ENCODE assay signal across 1 cellular context in genomic region chr5:147170603-147171002, GRCh38.
A peak's percentile ranks its signal among the peaks of the same experiment; 100 is the strongest.
TF ChIP-seq lines count a peak whose summit lies in the region.

No MANE protein-coding gene starts in this region.

TF ChIP-seq in HepG2, 621 proteins besides CTCF, POLR2A, EP300 and RAD21 (continued from another document):
- TF ChIP-seq, protein P1, sequence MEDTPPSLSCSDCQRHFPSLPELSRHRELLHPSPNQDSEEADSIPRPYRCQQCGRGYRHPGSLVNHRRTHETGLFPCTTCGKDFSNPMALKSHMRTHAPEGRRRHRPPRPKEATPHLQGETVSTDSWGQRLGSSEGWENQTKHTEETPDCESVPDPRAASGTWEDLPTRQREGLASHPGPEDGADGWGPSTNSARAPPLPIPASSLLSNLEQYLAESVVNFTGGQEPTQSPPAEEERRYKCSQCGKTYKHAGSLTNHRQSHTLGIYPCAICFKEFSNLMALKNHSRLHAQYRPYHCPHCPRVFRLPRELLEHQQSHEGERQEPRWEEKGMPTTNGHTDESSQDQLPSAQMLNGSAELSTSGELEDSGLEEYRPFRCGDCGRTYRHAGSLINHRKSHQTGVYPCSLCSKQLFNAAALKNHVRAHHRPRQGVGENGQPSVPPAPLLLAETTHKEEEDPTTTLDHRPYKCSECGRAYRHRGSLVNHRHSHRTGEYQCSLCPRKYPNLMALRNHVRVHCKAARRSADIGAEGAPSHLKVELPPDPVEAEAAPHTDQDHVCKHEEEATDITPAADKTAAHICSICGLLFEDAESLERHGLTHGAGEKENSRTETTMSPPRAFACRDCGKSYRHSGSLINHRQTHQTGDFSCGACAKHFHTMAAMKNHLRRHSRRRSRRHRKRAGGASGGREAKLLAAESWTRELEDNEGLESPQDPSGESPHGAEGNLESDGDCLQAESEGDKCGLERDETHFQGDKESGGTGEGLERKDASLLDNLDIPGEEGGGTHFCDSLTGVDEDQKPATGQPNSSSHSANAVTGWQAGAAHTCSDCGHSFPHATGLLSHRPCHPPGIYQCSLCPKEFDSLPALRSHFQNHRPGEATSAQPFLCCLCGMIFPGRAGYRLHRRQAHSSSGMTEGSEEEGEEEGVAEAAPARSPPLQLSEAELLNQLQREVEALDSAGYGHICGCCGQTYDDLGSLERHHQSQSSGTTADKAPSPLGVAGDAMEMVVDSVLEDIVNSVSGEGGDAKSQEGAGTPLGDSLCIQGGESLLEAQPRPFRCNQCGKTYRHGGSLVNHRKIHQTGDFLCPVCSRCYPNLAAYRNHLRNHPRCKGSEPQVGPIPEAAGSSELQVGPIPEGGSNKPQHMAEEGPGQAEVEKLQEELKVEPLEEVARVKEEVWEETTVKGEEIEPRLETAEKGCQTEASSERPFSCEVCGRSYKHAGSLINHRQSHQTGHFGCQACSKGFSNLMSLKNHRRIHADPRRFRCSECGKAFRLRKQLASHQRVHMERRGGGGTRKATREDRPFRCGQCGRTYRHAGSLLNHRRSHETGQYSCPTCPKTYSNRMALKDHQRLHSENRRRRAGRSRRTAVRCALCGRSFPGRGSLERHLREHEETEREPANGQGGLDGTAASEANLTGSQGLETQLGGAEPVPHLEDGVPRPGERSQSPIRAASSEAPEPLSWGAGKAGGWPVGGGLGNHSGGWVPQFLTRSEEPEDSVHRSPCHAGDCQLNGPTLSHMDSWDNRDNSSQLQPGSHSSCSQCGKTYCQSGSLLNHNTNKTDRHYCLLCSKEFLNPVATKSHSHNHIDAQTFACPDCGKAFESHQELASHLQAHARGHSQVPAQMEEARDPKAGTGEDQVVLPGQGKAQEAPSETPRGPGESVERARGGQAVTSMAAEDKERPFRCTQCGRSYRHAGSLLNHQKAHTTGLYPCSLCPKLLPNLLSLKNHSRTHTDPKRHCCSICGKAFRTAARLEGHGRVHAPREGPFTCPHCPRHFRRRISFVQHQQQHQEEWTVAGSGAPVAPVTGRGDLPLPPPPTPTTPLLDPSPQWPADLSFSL (CRISPR knock-in tag; IDR thresholded peaks at IDR 0.05): 0 out of 2 replicates have a peak, but pooled peaks have one; percentile 33
- TF ChIP-seq ZNF414 (CRISPR knock-in tag; IDR thresholded peaks at IDR 0.05) (0 out of 2 replicates have a peak, but pooled peaks have one; percentile 53), CREB1 (IDR thresholded peaks at IDR 0.05) (no peak), CREB1 (CRISPR knock-in tag; IDR thresholded peaks at IDR 0.05) (peak; percentile 68), ZNF567 (CRISPR knock-in tag; IDR thresholded peaks at IDR 0.05; ENCODE audit: borderline replicate concordance) (no peak), IKZF4 (CRISPR knock-in tag; IDR thresholded peaks at IDR 0.05; ENCODE audit: borderline replicate concordance, low read depth, not compliant biosample characterization) (no peak), CBFB (CRISPR knock-in tag; IDR thresholded peaks at IDR 0.05) (peak; percentile 89), GTF3A (CRISPR knock-in tag; conservative IDR thresholded peaks at IDR 0.05) (no peak), SPEN (CRISPR knock-in tag; IDR thresholded peaks at IDR 0.05; ENCODE audit: low read depth) (peak; percentile 24; the same call in 1 of the 2 replicates), KDM4B (CRISPR knock-in tag; IDR thresholded peaks at IDR 0.05) (peak; percentile 82; the same call in 1 of the 2 replicates), MXI1 (IDR thresholded peaks at IDR 0.05; ENCODE audit: borderline replicate concordance, low read depth, low read length) (peak; percentile 22; the same call in 1 of the 3 replicates), FOXK2 (IDR thresholded peaks at IDR 0.05) (0 out of 2 replicates have a peak, but pooled peaks have one; percentile 6), GATAD2A (CRISPR knock-in tag; IDR thresholded peaks at IDR 0.05) (peak; percentile 93), CBX5 (CRISPR knock-in tag; IDR thresholded peaks at IDR 0.05; ENCODE audit: borderline replicate concordance) (peak; percentile 56; the same call in 1 of the 2 replicates), ZNF12 (CRISPR knock-in tag; IDR thresholded peaks at IDR 0.05) (peak; percentile 59; the same call in 1 of the 2 replicates), NFYC (CRISPR knock-in tag; IDR thresholded peaks at IDR 0.05) (no peak), HMG20A (CRISPR knock-in tag; IDR thresholded peaks at IDR 0.05; ENCODE audit: borderline replicate concordance) (peak; percentile 97), ARNTL (CRISPR knock-in tag; IDR thresholded peaks at IDR 0.05) (peak; percentile 58; the same call in 1 of the 2 replicates), HNF1B (CRISPR knock-in tag; IDR thresholded peaks at IDR 0.05) (peak; percentile 61; the same call in 1 of the 2 replicates), FOXP1 (IDR thresholded peaks at IDR 0.05) (no peak), FOXP1 (CRISPR knock-in tag; IDR thresholded peaks at IDR 0.05) (peak; percentile 81; the same call in 1 of the 2 replicates), ZNF558 (CRISPR knock-in tag; IDR thresholded peaks at IDR 0.05; ENCODE audit: borderline replicate concordance) (no peak), ZNF678 (CRISPR knock-in tag; IDR thresholded peaks at IDR 0.05) (no peak)
- TF ChIP-seq, protein P2, sequence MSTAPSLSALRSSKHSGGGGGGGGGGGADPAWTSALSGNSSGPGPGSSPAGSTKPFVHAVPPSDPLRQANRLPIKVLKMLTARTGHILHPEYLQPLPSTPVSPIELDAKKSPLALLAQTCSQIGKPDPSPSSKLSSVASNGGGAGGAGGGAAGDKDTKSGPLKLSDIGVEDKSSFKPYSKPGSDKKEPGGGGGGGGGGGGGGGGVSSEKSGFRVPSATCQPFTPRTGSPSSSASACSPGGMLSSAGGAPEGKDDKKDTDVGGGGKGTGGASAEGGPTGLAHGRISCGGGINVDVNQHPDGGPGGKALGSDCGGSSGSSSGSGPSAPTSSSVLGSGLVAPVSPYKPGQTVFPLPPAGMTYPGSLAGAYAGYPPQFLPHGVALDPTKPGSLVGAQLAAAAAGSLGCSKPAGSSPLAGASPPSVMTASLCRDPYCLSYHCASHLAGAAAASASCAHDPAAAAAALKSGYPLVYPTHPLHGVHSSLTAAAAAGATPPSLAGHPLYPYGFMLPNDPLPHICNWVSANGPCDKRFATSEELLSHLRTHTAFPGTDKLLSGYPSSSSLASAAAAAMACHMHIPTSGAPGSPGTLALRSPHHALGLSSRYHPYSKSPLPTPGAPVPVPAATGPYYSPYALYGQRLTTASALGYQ (CRISPR knock-in tag; IDR thresholded peaks at IDR 0.05): peak; percentile 63; the same call in 1 of the 2 replicates
- TF ChIP-seq, protein P3, sequence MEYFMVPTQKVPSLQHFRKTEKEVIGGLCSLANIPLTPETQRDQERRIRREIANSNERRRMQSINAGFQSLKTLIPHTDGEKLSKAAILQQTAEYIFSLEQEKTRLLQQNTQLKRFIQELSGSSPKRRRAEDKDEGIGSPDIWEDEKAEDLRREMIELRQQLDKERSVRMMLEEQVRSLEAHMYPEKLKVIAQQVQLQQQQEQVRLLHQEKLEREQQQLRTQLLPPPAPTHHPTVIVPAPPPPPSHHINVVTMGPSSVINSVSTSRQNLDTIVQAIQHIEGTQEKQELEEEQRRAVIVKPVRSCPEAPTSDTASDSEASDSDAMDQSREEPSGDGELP (IDR thresholded peaks at IDR 0.05; ENCODE audit: borderline replicate concordance, low read depth): peak; percentile 59; the same call in 1 of the 2 replicates
